In the genomic region with DNA sequence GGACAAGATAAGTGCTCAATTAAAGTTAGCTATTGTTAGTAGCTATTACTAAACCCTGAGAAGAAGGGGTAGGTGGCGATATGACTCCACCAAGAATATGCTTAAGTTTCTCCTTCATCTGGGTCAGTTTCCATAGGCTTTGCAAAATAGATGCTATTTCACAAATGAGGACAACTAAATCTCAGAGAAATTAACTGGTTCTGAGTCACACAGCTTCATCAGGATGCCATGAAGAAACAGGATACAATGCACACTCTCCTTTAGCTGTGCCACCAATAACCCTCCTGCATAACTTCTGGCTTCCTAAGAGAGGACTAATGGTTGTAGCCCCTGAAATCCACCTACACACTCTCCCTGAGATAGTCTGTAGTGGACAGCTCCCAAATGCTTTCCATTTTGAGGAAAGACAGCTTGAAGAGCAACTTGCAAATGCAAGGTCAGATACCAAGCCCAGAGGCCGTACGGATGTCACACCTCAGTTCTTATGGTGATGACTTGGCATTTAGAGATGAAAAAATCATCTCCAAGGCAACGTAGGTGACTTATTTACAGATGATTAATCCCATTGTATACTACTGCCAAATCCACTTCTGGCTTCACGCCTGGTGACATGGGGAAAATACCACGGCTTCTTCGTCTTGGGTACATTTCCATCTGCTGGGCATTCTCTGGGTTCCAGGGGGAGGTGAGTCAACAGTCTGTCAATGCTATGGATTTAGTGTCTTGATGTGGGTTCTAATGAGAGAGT, we compare ENCODE assay signal across 9 cellular contexts.
DNase-seq lines count a peak whose midpoint lies in the region; ATAC-seq, FAIRE-seq and TF ChIP-seq lines count a peak whose summit lies in the region.
"Had no signal": no experiment of that assay in that cellular context is flagged by ENCODE, and none has a peak within 500 bp of the region (broad histone marks: within the 10 kb centered on the region; RNA-seq: fewer than 3 reads in every experiment).

No MANE protein-coding gene starts in this region.

- H3K27ac ChIP-seq in A673 (ENCODE audit: low read depth, low read length, poor library complexity, severe bottlenecking): no peak overlapping the region

- ATAC-seq in T-cell (replicated peaks in 1 of 4): no peak

- CTCF ChIA-PET in AG04449 (lab: Yijun Ruan, JAX): interaction anchor here (0.7 to 2.4 kb wide), 15 partner anchors 9 to 410 kb away, joined by 3 to 16 read pairs (median 4); no protein-coding TSS in a partner anchor
- CTCF ChIA-PET in A673 (lab: Charles Lee): no interaction called here
- CTCF ChIA-PET in T-cell (lab: Charles Lee): interaction anchor here (0.6 to 0.7 kb wide), 3 partner anchors 24 to 662 kb away, joined by 3 to 4 read pairs (median 4); no protein-coding TSS in a partner anchor

- H3K9me3 Mint-ChIP-seq in T-cell: peaks cover 4 to 8% (median 6%) of the 10 kb centered on the region in 3 donors

- peak; percentile 99 for FAIRE-seq in RCC 7860 (lab: Jason Lieb, UNC)

- H3K4me1 ChIP-seq in A673 (ENCODE audit: insufficient read depth, low read length, poor library complexity, severe bottlenecking): no peaks in the 10 kb centered on the region

- no peaks in the 10 kb centered on the region for H3K9me3 ChIP-seq in A673 (ENCODE audit: low read depth, low read length, poor library complexity, severe bottlenecking)

- peaks cover 4% of the 10 kb centered on the region for H3K27me3 ChIP-seq in A673 (replicated peaks; ENCODE audit: insufficient read depth, low read depth, low read length, poor library complexity)

- no peak overlapping the region for H3K4me3 Mint-ChIP-seq in T-cell

- peak; percentile 11 for TF ChIP-seq CTCF in AG04449 (IDR thresholded peaks at IDR 0.05; ENCODE audit: insufficient read depth, low read length, missing control alignments)
- TF ChIP-seq CTCF in foreskin fibroblast (IDR thresholded peaks at IDR 0.05; ENCODE audit: low read depth, low read length): no peak
- TF ChIP-seq CTCF in A673 (conservative IDR thresholded peaks at IDR 0.05; ENCODE audit: low read depth, low read length): no peak

- H3K4me1 Mint-ChIP-seq in T-cell: no peaks in the 10 kb centered on the region

- peaks cover 4 to 12% of the 10 kb centered on the region in 2 donors for H3K27me3 Mint-ChIP-seq in T-cell

- H3K36me3 ChIP-seq in A673 (ENCODE audit: insufficient read depth, low read length, poor library complexity, severe bottlenecking): no peaks in the 10 kb centered on the region

- H3K27ac Mint-ChIP-seq in T-cell: no peak overlapping the region

- H3K36me3 Mint-ChIP-seq in T-cell: no peaks in the 10 kb centered on the region

- BruUV-seq in A673 (replicated peaks; lab: Mats Ljungman, UMichigan): no TSS peak

- H3K4me3 ChIP-seq in AG04449 (ENCODE audit: low read depth, low read length) (no peak overlapping the region), foreskin fibroblast (ENCODE audit: low read depth in 1 of 2, low read length in 2 of 2) (no peak overlapping the region), A673 (ENCODE audit: low read depth, low read length, poor library complexity, severe bottlenecking) (no peak overlapping the region)

- DNase-seq in AG04449 (ENCODE audit: low read depth, low spot score) (peak; percentile 67), GOT3 (lab: John Stamatoyannopoulos, UW) (peak; percentile 61), RCC 7860 (ENCODE audit: low spot score) (peak; percentile 98), foreskin fibroblast (peak; percentile 66 to 73), NCI-H2107 treated with DMSO at 0.1 percent for 48 hours (lab: John Stamatoyannopoulos, UW; ENCODE audit: unreplicated experiment) (no peak), NCI-H524 (lab: John Stamatoyannopoulos, UW) (no peak), A673 (ENCODE audit: low spot score) (no peak), T-cell (no peak)
- DNase-seq: hippocampal formation had no signal

- POLR2A ChIA-PET in AG04449 (lab: Yijun Ruan, JAX) (interaction anchor here (0.8 kb wide), 1 partner anchor 428 kb away, joined by 3 read pairs; the partner anchor contains the start of gene TTC1), A673 (lab: Charles Lee; ENCODE audit: low non-redundant PET) (no interaction called here), T-cell (lab: Charles Lee) (no interaction called here)

- intact Hi-C loops in A673 (cut with micrococcal nuclease; ENCODE audit: unreplicated experiment): no loop called here

Comparison
In these comparisons a context has a peak if more than half of its experiments do, and no peak if none do; other contexts are left out.
1. DNase-seq: peak in AG04449 (single experiment), GOT3 (single experiment), RCC 7860 (single experiment) and foreskin fibroblast (2 of 2); none in NCI-H2107 treated with DMSO at 0.1 percent for 48 hours (single experiment), NCI-H524 (0 of 2), A673 (single experiment) and T-cell (0 of 34).